Comparison of ENCODE assay signal across 12 cellular contexts in genomic region chr5:155727512-155728145, GRCh38.
DNase-seq lines count a peak whose midpoint lies in the region; ATAC-seq and TF ChIP-seq lines count a peak whose summit lies in the region.
"Had no signal": no experiment of that assay in that cellular context is flagged by ENCODE, and none has a peak within 500 bp of the region (broad histone marks: within the 10 kb centered on the region; RNA-seq: fewer than 3 reads in every experiment).

No MANE protein-coding gene starts in this region.

- ATAC-seq in right cardiac atrium (no peak), GM21786 (IDR thresholded peaks at IDR 0.05; ENCODE audit: unreplicated experiment) (no peak)
- ATAC-seq: T-helper 17 cell had no signal

- no peaks in the 10 kb centered on the region for H3K9me3 ChIP-seq in right cardiac atrium (ENCODE audit: control insufficient read depth, low read length)

- no peak overlapping the region for H3K4me3 Mint-ChIP-seq in activated CD4-positive, alpha-beta T cell treated with anti-CD3 and anti-CD28 coated beads, Interleukin-2, amount 10 ng/mL, durations not matched to agents 7 days and 5 days
- H3K4me3 Mint-ChIP-seq: HFFc6, T-helper 17 cell had no signal

- CTCF ChIA-PET in AG04449 (lab: Yijun Ruan, JAX) = interaction anchor here (1.3 to 1.5 kb wide), 3 partner anchors 25 to 1097 kb away, joined by 3 to 5 read pairs (median 3); no protein-coding TSS in a partner anchor
- CTCF ChIA-PET in activated CD4-positive, alpha-beta T cell treated with anti-CD3 and anti-CD28 coated beads, Interleukin-2, amount 10 ng/mL, durations not matched to agents 7 days and 5 days (lab: Charles Lee) = no interaction called here

- POLR2A ChIA-PET in AG04449 (lab: Yijun Ruan, JAX) = interaction anchor here (1.0 kb wide), 1 partner anchor 683 kb away, joined by 4 read pairs; no protein-coding TSS in a partner anchor
- POLR2A ChIA-PET in activated CD4-positive, alpha-beta T cell treated with anti-CD3 and anti-CD28 coated beads, Interleukin-2, amount 10 ng/mL, durations not matched to agents 7 days and 5 days (lab: Charles Lee) = interaction anchor here (0.5 kb wide), 1 partner anchor 972 kb away, joined by 3 read pairs; no protein-coding TSS in a partner anchor

- H3K4me1 ChIP-seq in right cardiac atrium (ENCODE audit: control insufficient read depth, insufficient read depth, low read length) = peaks cover 3% of the 10 kb centered on the region
- H3K4me1 ChIP-seq: BLaER1 treated with 17β-estradiol and CSF1 and Interleukin-3, amounts not matched to agents 10 nM and 100 nM had no signal

- no peak overlapping the region for H3K27ac Mint-ChIP-seq in activated CD4-positive, alpha-beta T cell treated with anti-CD3 and anti-CD28 coated beads, Interleukin-2, amount 10 ng/mL, durations not matched to agents 7 days and 5 days
- H3K27ac Mint-ChIP-seq: HFFc6, T-helper 17 cell had no signal

- no peak for DNase-seq in AG04449 (ENCODE audit: low read depth, low spot score)
- DNase-seq in right cardiac atrium = no peak
- peak; percentile 49 for DNase-seq in occipital lobe (lab: John Stamatoyannopoulos, UW)
- no peak for DNase-seq in kidney tubule cell (ENCODE audit: low spot score)
- no peak for DNase-seq in activated CD4-positive, alpha-beta T cell treated with anti-CD3 and anti-CD28 coated beads, Interleukin-2, amount 10 ng/mL, durations not matched to agents 7 days and 5 days
- DNase-seq in OCI-M1 (lab: John Stamatoyannopoulos, UW) = no peak
- DNase-seq: activated naive CD4-positive, alpha-beta T cell; HFFc6; T-helper 17 cell had no signal

- WGBS in right cardiac atrium = 3% methylated on average over 36 of the region's 36 CpGs

- H3K27me3 ChIP-seq in right cardiac atrium (ENCODE audit: control insufficient read depth, insufficient read depth) = no peaks in the 10 kb centered on the region
- H3K27me3 ChIP-seq: BLaER1 treated with 17β-estradiol and CSF1 and Interleukin-3, amounts not matched to agents 10 nM and 100 nM had no signal

- H3K27me3 Mint-ChIP-seq in activated CD4-positive, alpha-beta T cell treated with anti-CD3 and anti-CD28 coated beads, Interleukin-2, amount 10 ng/mL, durations not matched to agents 7 days and 5 days = peaks cover 47% of the 10 kb centered on the region

- H3K27ac ChIP-seq in right cardiac atrium (ENCODE audit: low read length) = peak overlapping the region; percentile 44
- H3K27ac ChIP-seq: BLaER1 treated with 17β-estradiol and CSF1 and Interleukin-3, amounts not matched to agents 10 nM and 100 nM had no signal

- H3K4me1 Mint-ChIP-seq in activated CD4-positive, alpha-beta T cell treated with anti-CD3 and anti-CD28 coated beads, Interleukin-2, amount 10 ng/mL, durations not matched to agents 7 days and 5 days = no peaks in the 10 kb centered on the region
- H3K4me1 Mint-ChIP-seq: T-helper 17 cell had no signal

- TF ChIP-seq CTCF in AG04449 (IDR thresholded peaks at IDR 0.05; ENCODE audit: insufficient read depth, low read length, missing control alignments) = no peak
- TF ChIP-seq CTCF in WI38 (IDR thresholded peaks at IDR 0.05; ENCODE audit: low read depth, low read length) = no peak

- intact Hi-C loops in right cardiac atrium (cut with DNase I) = loop anchor here in 1 of 4 donors (10.0 kb wide), 1 partner anchor 593 kb away; no protein-coding TSS in a partner anchor

- H3K36me3 Mint-ChIP-seq in activated CD4-positive, alpha-beta T cell treated with anti-CD3 and anti-CD28 coated beads, Interleukin-2, amount 10 ng/mL, durations not matched to agents 7 days and 5 days (ENCODE audit: low read depth) = no peaks in the 10 kb centered on the region

- no peaks in the 10 kb centered on the region for H3K9me3 Mint-ChIP-seq in activated CD4-positive, alpha-beta T cell treated with anti-CD3 and anti-CD28 coated beads, Interleukin-2, amount 10 ng/mL, durations not matched to agents 7 days and 5 days

- H3K4me3 ChIP-seq in AG04449 (ENCODE audit: low read depth, low read length) (peak overlapping the region; percentile 59), WI38 (ENCODE audit: low read depth, low read length) (peak overlapping the region; percentile 42), right cardiac atrium (ENCODE audit: low read length) (peak overlapping the region; percentile 52)
- H3K4me3 ChIP-seq: BLaER1 treated with 17β-estradiol and CSF1 and Interleukin-3, amounts not matched to agents 10 nM and 100 nM had no signal
